ENCODE assay signal across 1 cellular context in genomic region chr12:101459642-101460346, GRCh38.
TF ChIP-seq lines count a peak whose summit lies in the region.

No MANE protein-coding gene starts in this region.

TF ChIP-seq in HEK293, 187 proteins besides CTCF, POLR2A, EP300 and RAD21 (continued from another document and continues in another):
- TF ChIP-seq PRDM6 (tag by site-specific recombination; IDR thresholded peaks at IDR 0.05) = no peak
- TF ChIP-seq PATZ1 (tag by site-specific recombination; IDR thresholded peaks at IDR 0.05) = 0 out of 2 replicates have a peak, but pooled peaks have one; percentile 41
- peak; percentile 52 for TF ChIP-seq PRDM10 (tag by site-specific recombination; IDR thresholded peaks at IDR 0.05)
- TF ChIP-seq ZNF544 (tag by site-specific recombination; IDR thresholded peaks at IDR 0.05) = no peak
- TF ChIP-seq, protein P1, sequence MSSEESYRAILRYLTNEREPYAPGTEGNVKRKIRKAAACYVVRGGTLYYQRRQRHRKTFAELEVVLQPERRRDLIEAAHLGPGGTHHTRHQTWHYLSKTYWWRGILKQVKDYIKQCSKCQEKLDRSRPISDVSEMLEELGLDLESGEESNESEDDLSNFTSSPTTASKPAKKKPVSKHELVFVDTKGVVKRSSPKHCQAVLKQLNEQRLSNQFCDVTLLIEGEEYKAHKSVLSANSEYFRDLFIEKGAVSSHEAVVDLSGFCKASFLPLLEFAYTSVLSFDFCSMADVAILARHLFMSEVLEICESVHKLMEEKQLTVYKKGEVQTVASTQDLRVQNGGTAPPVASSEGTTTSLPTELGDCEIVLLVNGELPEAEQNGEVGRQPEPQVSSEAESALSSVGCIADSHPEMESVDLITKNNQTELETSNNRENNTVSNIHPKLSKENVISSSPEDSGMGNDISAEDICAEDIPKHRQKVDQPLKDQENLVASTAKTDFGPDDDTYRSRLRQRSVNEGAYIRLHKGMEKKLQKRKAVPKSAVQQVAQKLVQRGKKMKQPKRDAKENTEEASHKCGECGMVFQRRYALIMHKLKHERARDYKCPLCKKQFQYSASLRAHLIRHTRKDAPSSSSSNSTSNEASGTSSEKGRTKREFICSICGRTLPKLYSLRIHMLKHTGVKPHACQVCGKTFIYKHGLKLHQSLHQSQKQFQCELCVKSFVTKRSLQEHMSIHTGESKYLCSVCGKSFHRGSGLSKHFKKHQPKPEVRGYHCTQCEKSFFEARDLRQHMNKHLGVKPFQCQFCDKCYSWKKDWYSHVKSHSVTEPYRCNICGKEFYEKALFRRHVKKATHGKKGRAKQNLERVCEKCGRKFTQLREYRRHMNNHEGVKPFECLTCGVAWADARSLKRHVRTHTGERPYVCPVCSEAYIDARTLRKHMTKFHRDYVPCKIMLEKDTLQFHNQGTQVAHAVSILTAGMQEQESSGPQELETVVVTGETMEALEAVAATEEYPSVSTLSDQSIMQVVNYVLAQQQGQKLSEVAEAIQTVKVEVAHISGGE (tag by site-specific recombination; conservative IDR thresholded peaks at IDR 0.05; ENCODE audit: low read depth) = no peak
- peak; percentile 66 for TF ChIP-seq ZNF639 (tag by site-specific recombination; IDR thresholded peaks at IDR 0.05)
- TF ChIP-seq, protein P2, sequence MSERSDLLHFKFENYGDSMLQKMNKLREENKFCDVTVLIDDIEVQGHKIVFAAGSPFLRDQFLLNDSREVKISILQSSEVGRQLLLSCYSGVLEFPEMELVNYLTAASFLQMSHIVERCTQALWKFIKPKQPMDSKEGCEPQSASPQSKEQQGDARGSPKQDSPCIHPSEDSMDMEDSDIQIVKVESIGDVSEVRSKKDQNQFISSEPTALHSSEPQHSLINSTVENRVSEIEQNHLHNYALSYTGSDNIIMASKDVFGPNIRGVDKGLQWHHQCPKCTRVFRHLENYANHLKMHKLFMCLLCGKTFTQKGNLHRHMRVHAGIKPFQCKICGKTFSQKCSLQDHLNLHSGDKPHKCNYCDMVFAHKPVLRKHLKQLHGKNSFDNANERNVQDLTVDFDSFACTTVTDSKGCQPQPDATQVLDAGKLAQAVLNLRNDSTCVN (tag by site-specific recombination; optimal IDR thresholded peaks at IDR 0.05) = no peak
- no peak for TF ChIP-seq ZNF121 (tag by site-specific recombination; IDR thresholded peaks at IDR 0.05)
- TF ChIP-seq MZF1 (tag by site-specific recombination; IDR thresholded peaks at IDR 0.05; ENCODE audit: borderline replicate concordance) = peak; percentile 75
- TF ChIP-seq ZNF37A (tag by site-specific recombination; IDR thresholded peaks at IDR 0.05) = no peak
- TF ChIP-seq ZNF561 (tag by site-specific recombination; IDR thresholded peaks at IDR 0.05; ENCODE audit: borderline replicate concordance) = no peak
- peak; percentile 75; the same call in 1 of the 2 replicates for TF ChIP-seq ZNF24 (tag by site-specific recombination; IDR thresholded peaks at IDR 0.05)
- TF ChIP-seq ZNF792 (tag by site-specific recombination; IDR thresholded peaks at IDR 0.05) = no peak
- no peak for TF ChIP-seq ZNF266 (tag by site-specific recombination; IDR thresholded peaks at IDR 0.05; ENCODE audit: low read depth)
- peak; percentile 61 for TF ChIP-seq ZEB2 (tag by site-specific recombination; IDR thresholded peaks at IDR 0.05)
- TF ChIP-seq GLIS1 (tag by site-specific recombination; IDR thresholded peaks at IDR 0.05) = peak; percentile 41
- no peak for TF ChIP-seq PBX3 (CRISPR knock-in tag; IDR thresholded peaks at IDR 0.05)
- TF ChIP-seq, protein P3, sequence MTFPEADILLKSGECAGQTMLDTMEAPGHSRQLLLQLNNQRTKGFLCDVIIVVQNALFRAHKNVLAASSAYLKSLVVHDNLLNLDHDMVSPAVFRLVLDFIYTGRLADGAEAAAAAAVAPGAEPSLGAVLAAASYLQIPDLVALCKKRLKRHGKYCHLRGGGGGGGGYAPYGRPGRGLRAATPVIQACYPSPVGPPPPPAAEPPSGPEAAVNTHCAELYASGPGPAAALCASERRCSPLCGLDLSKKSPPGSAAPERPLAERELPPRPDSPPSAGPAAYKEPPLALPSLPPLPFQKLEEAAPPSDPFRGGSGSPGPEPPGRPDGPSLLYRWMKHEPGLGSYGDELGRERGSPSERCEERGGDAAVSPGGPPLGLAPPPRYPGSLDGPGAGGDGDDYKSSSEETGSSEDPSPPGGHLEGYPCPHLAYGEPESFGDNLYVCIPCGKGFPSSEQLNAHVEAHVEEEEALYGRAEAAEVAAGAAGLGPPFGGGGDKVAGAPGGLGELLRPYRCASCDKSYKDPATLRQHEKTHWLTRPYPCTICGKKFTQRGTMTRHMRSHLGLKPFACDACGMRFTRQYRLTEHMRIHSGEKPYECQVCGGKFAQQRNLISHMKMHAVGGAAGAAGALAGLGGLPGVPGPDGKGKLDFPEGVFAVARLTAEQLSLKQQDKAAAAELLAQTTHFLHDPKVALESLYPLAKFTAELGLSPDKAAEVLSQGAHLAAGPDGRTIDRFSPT (tag by site-specific recombination; IDR thresholded peaks at IDR 0.05) = peak; percentile 64
- no peak for TF ChIP-seq ZNF677 (tag by site-specific recombination; IDR thresholded peaks at IDR 0.05)
- peak; percentile 85; the same call in 1 of the 2 replicates for TF ChIP-seq ZNF600 (tag by site-specific recombination; IDR thresholded peaks at IDR 0.05)
- no peak for TF ChIP-seq KLF10 (tag by site-specific recombination; IDR thresholded peaks at IDR 0.05)
- 0 out of 2 replicates have a peak, but pooled peaks have one; percentile 48 for TF ChIP-seq ZNF580 (tag by site-specific recombination; IDR thresholded peaks at IDR 0.05)
- TF ChIP-seq, protein P4, sequence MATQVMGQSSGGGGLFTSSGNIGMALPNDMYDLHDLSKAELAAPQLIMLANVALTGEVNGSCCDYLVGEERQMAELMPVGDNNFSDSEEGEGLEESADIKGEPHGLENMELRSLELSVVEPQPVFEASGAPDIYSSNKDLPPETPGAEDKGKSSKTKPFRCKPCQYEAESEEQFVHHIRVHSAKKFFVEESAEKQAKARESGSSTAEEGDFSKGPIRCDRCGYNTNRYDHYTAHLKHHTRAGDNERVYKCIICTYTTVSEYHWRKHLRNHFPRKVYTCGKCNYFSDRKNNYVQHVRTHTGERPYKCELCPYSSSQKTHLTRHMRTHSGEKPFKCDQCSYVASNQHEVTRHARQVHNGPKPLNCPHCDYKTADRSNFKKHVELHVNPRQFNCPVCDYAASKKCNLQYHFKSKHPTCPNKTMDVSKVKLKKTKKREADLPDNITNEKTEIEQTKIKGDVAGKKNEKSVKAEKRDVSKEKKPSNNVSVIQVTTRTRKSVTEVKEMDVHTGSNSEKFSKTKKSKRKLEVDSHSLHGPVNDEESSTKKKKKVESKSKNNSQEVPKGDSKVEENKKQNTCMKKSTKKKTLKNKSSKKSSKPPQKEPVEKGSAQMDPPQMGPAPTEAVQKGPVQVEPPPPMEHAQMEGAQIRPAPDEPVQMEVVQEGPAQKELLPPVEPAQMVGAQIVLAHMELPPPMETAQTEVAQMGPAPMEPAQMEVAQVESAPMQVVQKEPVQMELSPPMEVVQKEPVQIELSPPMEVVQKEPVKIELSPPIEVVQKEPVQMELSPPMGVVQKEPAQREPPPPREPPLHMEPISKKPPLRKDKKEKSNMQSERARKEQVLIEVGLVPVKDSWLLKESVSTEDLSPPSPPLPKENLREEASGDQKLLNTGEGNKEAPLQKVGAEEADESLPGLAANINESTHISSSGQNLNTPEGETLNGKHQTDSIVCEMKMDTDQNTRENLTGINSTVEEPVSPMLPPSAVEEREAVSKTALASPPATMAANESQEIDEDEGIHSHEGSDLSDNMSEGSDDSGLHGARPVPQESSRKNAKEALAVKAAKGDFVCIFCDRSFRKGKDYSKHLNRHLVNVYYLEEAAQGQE (tag by site-specific recombination; IDR thresholded peaks at IDR 0.05) = no peak
- TF ChIP-seq, protein P5, sequence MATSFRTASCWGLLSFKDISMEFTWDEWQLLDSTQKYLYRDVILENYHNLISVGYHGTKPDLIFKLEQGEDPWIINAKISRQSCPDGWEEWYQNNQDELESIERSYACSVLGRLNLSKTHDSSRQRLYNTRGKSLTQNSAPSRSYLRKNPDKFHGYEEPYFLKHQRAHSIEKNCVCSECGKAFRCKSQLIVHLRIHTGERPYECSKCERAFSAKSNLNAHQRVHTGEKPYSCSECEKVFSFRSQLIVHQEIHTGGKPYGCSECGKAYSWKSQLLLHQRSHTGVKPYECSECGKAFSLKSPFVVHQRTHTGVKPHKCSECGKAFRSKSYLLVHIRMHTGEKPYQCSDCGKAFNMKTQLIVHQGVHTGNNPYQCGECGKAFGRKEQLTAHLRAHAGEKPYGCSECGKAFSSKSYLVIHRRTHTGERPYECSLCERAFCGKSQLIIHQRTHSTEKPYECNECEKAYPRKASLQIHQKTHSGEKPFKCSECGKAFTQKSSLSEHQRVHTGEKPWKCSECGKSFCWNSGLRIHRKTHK (tag by site-specific recombination; IDR thresholded peaks at IDR 0.05) = no peak
- peak; percentile 97 for TF ChIP-seq KLF1 (tag by site-specific recombination; IDR thresholded peaks at IDR 0.05)
